ENCODE assay signal across 9 cellular contexts in the genomic region with DNA sequence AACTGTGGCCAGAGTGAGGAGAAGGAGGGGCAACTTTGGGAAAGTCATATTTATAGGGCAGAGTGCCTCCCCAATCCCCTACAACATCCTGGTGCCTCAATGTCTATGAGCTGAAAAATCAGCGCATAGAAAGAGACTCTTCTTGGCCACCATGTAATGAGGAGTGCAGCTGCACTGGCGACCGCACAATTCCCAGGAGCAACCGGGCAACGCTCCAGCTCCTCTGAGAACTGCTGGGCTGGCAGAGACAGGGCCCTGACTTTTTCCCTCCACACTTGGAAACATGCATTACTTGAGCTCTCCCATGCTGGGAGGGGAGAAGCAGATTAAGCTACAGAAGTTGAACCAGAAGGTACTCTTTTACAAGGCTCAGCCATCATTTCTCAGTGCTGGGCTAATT. TPM values are rescaled to one million over a fixed set of nuclear protein-coding genes. Genes with fewer than 3 reads are reported as not detected.
DNase-seq lines count a peak whose midpoint lies in the region; ATAC-seq and TF ChIP-seq lines count a peak whose summit lies in the region.
"Had no signal": no experiment of that assay in that cellular context is flagged by ENCODE, and none has a peak within 500 bp of the region (broad histone marks: within the 10 kb centered on the region; RNA-seq: fewer than 3 reads in every experiment).

No MANE protein-coding gene starts in this region.

- H3K36me3 ChIP-seq in right atrium auricular region (no peaks in the 10 kb centered on the region), mucosa of descending colon (ENCODE audit: low read depth) (no peaks in the 10 kb centered on the region), OCI-LY7 (ENCODE audit: insufficient read depth, low read length) (no peaks in the 10 kb centered on the region)

- H3K4me2 ChIP-seq in OCI-LY7 (ENCODE audit: low read length), result no peak overlapping the region
- H3K4me2 ChIP-seq: KMS-11 had no signal

- H3K9me3 ChIP-seq in right atrium auricular region (no peaks in the 10 kb centered on the region), mucosa of descending colon (no peaks in the 10 kb centered on the region), OCI-LY7 (ENCODE audit: low read length) (no peaks in the 10 kb centered on the region)

- in situ Hi-C loops in GM13976 (cut with MboI; ENCODE audit: low sequenced_read_pairs, unreplicated experiment), result no loop called here

- H2AFZ ChIP-seq in OCI-LY7 (ENCODE audit: low read length), result no peak overlapping the region

- peak; percentile 94 for ATAC-seq in Right ventricle myocardium inferior
- peak; percentile 53 for ATAC-seq in mucosa of descending colon
- ATAC-seq in GM21737 (IDR thresholded peaks at IDR 0.05; ENCODE audit: unreplicated experiment), result no peak

- H3K79me2 ChIP-seq in OCI-LY7 (ENCODE audit: insufficient read depth, low read depth, low read length), result no peaks in the 10 kb centered on the region

- intact Hi-C loops in Right ventricle myocardium inferior (cut with DNase I) (no loop called here), mucosa of descending colon (cut with DNase I, micrococcal nuclease) (no loop called here), OCI-LY7 (cut with micrococcal nuclease; ENCODE audit: unreplicated experiment) (no loop called here)

- H3K4me1 ChIP-seq in right atrium auricular region (peaks cover 0 to 14% of the 10 kb centered on the region in 2 donors), mucosa of descending colon (ENCODE audit: low read depth) (peaks cover 13% of the 10 kb centered on the region), OCI-LY7 (ENCODE audit: insufficient read depth, low read length, poor library complexity, severe bottlenecking) (no peaks in the 10 kb centered on the region)

- H3K9me2 ChIP-seq in OCI-LY7 (ENCODE audit: insufficient read depth, low read length), result no peaks in the 10 kb centered on the region

- no peak overlapping the region for H3K27ac ChIP-seq in right atrium auricular region
- H3K27ac ChIP-seq in OCI-LY7 (ENCODE audit: low read depth, low read length, poor library complexity, severe bottlenecking), result no peak overlapping the region
- H3K27ac ChIP-seq: KMS-11 had no signal

- no peaks in the 10 kb centered on the region for H3K27me3 ChIP-seq in right atrium auricular region

- DNase-seq in Right ventricle myocardium inferior (ENCODE audit: missing footprints), result peak; percentile 91
- no peak for DNase-seq in right atrium auricular region (ENCODE audit: low spot score)
- peak; percentile 26 for DNase-seq in dedifferentiated amniotic fluid mesenchymal stem cell (ENCODE audit: extremely low spot score)
- peak; percentile 71 to 84 (median 82) for DNase-seq in mucosa of descending colon
- no peak for DNase-seq in GM13976 (ENCODE audit: low spot score)
- DNase-seq in OCI-LY7 (ENCODE audit: low spot score), result no peak
- DNase-seq in COLO829 (ENCODE audit: low spot score), result no peak

- BruUV-seq in OCI-LY7 (replicated peaks; lab: Mats Ljungman, UMichigan), result no TSS peak

- no peak overlapping the region for H3K4me3 ChIP-seq in right atrium auricular region
- H3K4me3 ChIP-seq in mucosa of descending colon, result no peak overlapping the region
- H3K4me3 ChIP-seq in OCI-LY7 (ENCODE audit: low read depth, low read length, poor library complexity, severe bottlenecking), result no peak overlapping the region

- CTCF ChIA-PET in OCI-LY7 (lab: Charles Lee; ENCODE audit: unreplicated experiment), result no interaction called here

- POLR2A ChIA-PET in OCI-LY7 (lab: Charles Lee), result interaction anchor here (0.5 to 1.0 kb wide), 2 partner anchors 8 to 421 kb away, joined by 3 to 4 read pairs; no protein-coding TSS in a partner anchor

- TF ChIP-seq CTCF in right atrium auricular region (IDR thresholded peaks at IDR 0.05) (no peak), mucosa of descending colon (IDR thresholded peaks at IDR 0.05) (no peak), GM13976 (IDR thresholded peaks at IDR 0.05; ENCODE audit: borderline replicate concordance, control extremely low read depth, extremely low read depth, insufficient read depth, missing control alignments) (no peak), OCI-LY7 (conservative IDR thresholded peaks at IDR 0.05; ENCODE audit: low read length) (no peak)

- no peaks in the 10 kb centered on the region for H4K20me1 ChIP-seq in OCI-LY7 (ENCODE audit: insufficient read depth, low read length)

RNA-seq across cellular contexts. Expression of a gene that starts 31.4 kb away (rescaled TPM):
- 28.4 TPM for total RNA-seq in Right ventricle myocardium inferior
- total RNA-seq in right atrium auricular region, result 10 to 100 TPM in 1 of 2 donors, 1 to 10 TPM in 1; 9.8 to 13.5 TPM
- total RNA-seq in mucosa of descending colon, result 100 to 1,000 TPM; 131 to 245 (median 136) TPM
- total RNA-seq in OCI-LY7 (2014; rRNA removed; shearing (Covaris generic)), result 0.03 TPM in 1 of 2 replicates, not detected in the other
- 3.9 TPM in 2 replicates for total RNA-seq in OCI-LY7 (2022)

Comparison
In these comparisons a context has a peak if more than half of its experiments do, and no peak if none do; other contexts are left out.
1. DNase-seq: peak in Right ventricle myocardium inferior (single experiment), dedifferentiated amniotic fluid mesenchymal stem cell (single experiment) and mucosa of descending colon (3 of 3); none in right atrium auricular region (single experiment), GM13976 (single experiment), OCI-LY7 (single experiment) and COLO829 (single experiment).